In genomic region chr20:10309326-10309725, GRCh38 we compare ENCODE assay signal across 13 cellular contexts.
DNase-seq lines count a peak whose midpoint lies in the region; ATAC-seq and TF ChIP-seq lines count a peak whose summit lies in the region.
"Had no signal": no experiment of that assay in that cellular context is flagged by ENCODE, and none has a peak within 500 bp of the region (broad histone marks: within the 10 kb centered on the region; RNA-seq: fewer than 3 reads in every experiment).

No MANE protein-coding gene starts in this region.

- H3K36me3 ChIP-seq in uterus = no peaks in the 10 kb centered on the region
- no peaks in the 10 kb centered on the region for H3K36me3 ChIP-seq in naive thymus-derived CD4-positive, alpha-beta T cell (ENCODE audit: control insufficient read depth in 2 of 3, insufficient read depth in 3 of 3, low read length in 3 of 3)
- H3K36me3 ChIP-seq: stomach had no signal

- TF ChIP-seq CTCF in chondrocyte (IDR thresholded peaks at IDR 0.05) (no peak), uterus (IDR thresholded peaks at IDR 0.05) (no peak)

- H3K27ac Mint-ChIP-seq in chondrocyte (ENCODE audit: unreplicated experiment) = peak overlapping the region; percentile 70
- H3K27ac Mint-ChIP-seq in naive thymus-derived CD4-positive, alpha-beta T cell = no peak overlapping the region
- H3K27ac Mint-ChIP-seq: activated CD4-positive, alpha-beta T cell treated with anti-CD3 and anti-CD28 coated beads, Interleukin-2, amount 10 ng/mL, durations not matched to agents 7 days and 5 days had no signal

- no peaks in the 10 kb centered on the region for H3K9me3 ChIP-seq in uterus
- no peaks in the 10 kb centered on the region for H3K9me3 ChIP-seq in naive thymus-derived CD4-positive, alpha-beta T cell (ENCODE audit: control insufficient read depth in 2 of 3, low read length in 3 of 3)
- H3K9me3 ChIP-seq: stomach had no signal

- no peak overlapping the region for H3K4me3 Mint-ChIP-seq in chondrocyte (ENCODE audit: unreplicated experiment)
- H3K4me3 Mint-ChIP-seq in naive thymus-derived CD4-positive, alpha-beta T cell = no peak overlapping the region
- H3K4me3 Mint-ChIP-seq: activated CD4-positive, alpha-beta T cell treated with anti-CD3 and anti-CD28 coated beads, Interleukin-2, amount 10 ng/mL, durations not matched to agents 7 days and 5 days; neural crest cell had no signal

- no peaks in the 10 kb centered on the region for H3K27me3 Mint-ChIP-seq in chondrocyte (ENCODE audit: low read depth)
- H3K27me3 Mint-ChIP-seq in naive thymus-derived CD4-positive, alpha-beta T cell = peaks cover 25 to 44% (median 29%) of the 10 kb centered on the region in 5 donors

- H3K4me1 ChIP-seq in uterus = no peaks in the 10 kb centered on the region
- peaks cover 0 to 18% of the 10 kb centered on the region in 2 donors for H3K4me1 ChIP-seq in naive thymus-derived CD4-positive, alpha-beta T cell (ENCODE audit: control insufficient read depth in 2 of 2, insufficient read depth in 2 of 2, low read length in 2 of 2)
- H3K4me1 ChIP-seq: stomach had no signal

- H3K9me3 Mint-ChIP-seq in chondrocyte (ENCODE audit: low read depth) = no peaks in the 10 kb centered on the region
- peaks cover 0 to 6% (median 0%) of the 10 kb centered on the region in 11 donors for H3K9me3 Mint-ChIP-seq in naive thymus-derived CD4-positive, alpha-beta T cell
- H3K9me3 Mint-ChIP-seq: activated CD4-positive, alpha-beta T cell treated with anti-CD3 and anti-CD28 coated beads, Interleukin-2, amount 10 ng/mL, durations not matched to agents 7 days and 5 days had no signal

- H3K27me3 ChIP-seq in uterus = no peaks in the 10 kb centered on the region
- H3K27me3 ChIP-seq in naive thymus-derived CD4-positive, alpha-beta T cell (ENCODE audit: control insufficient read depth in 2 of 2, insufficient read depth in 2 of 2, low read length in 2 of 2) = no peaks in the 10 kb centered on the region
- H3K27me3 ChIP-seq: stomach had no signal

- intact Hi-C loops in uterus (cut with DNase I; ENCODE audit: low total_unique reads) = no loop called here
- intact Hi-C loops in naive thymus-derived CD4-positive, alpha-beta T cell (cut with micrococcal nuclease) = no loop called here

- CTCF ChIA-PET in naive thymus-derived CD4-positive, alpha-beta T cell (lab: Charles Lee) = no interaction called here

- H3K36me3 Mint-ChIP-seq in chondrocyte (ENCODE audit: low read depth) = no peaks in the 10 kb centered on the region
- peaks cover 0 to 4% (median 0%) of the 10 kb centered on the region in 5 donors for H3K36me3 Mint-ChIP-seq in naive thymus-derived CD4-positive, alpha-beta T cell

- POLR2A ChIA-PET in naive thymus-derived CD4-positive, alpha-beta T cell (lab: Charles Lee) = no interaction called here

- no peak overlapping the region for H3K4me3 ChIP-seq in uterus
- H3K4me3 ChIP-seq in naive thymus-derived CD4-positive, alpha-beta T cell (ENCODE audit: low read length) = no peak overlapping the region
- H3K4me3 ChIP-seq: stomach had no signal

- H3K4me1 Mint-ChIP-seq in chondrocyte (ENCODE audit: low read depth) = peaks cover 55% of the 10 kb centered on the region
- H3K4me1 Mint-ChIP-seq in naive thymus-derived CD4-positive, alpha-beta T cell = peaks cover 0 to 8% (median 4%) of the 10 kb centered on the region in 7 donors

- ATAC-seq in naive thymus-derived CD4-positive, alpha-beta T cell = no peak

- H3K27ac ChIP-seq in uterus = no peak overlapping the region
- H3K27ac ChIP-seq in naive thymus-derived CD4-positive, alpha-beta T cell (ENCODE audit: low read depth, low read length) = no peak overlapping the region
- H3K27ac ChIP-seq: stomach had no signal

- TF ChIP-seq POLR2A in uterus (IDR thresholded peaks at IDR 0.05) = no peak

- DNase-seq in DMS 273 treated with DMSO at 0.1 percent for 48 hours (lab: John Stamatoyannopoulos, UW) = peak; percentile 5
- peak; percentile 78 to 87 for DNase-seq in NCI-H446 (lab: John Stamatoyannopoulos, UW)
- DNase-seq in chondrocyte (ENCODE audit: low spot score) = no peak
- DNase-seq in non-pigmented ciliary epithelial cell (ENCODE audit: low read depth) = peak; percentile 85
- DNase-seq in uterus = no peak
- no peak for DNase-seq in naive thymus-derived CD4-positive, alpha-beta T cell
- no peak for DNase-seq in NCI-H2029 treated with DMSO at 0.1 percent for 48 hours (lab: John Stamatoyannopoulos, UW)
- no peak for DNase-seq in stimulated activated CD4-positive, alpha-beta T cell treated with anti-CD3 and anti-CD28 coated beads, Interleukin-4, amount 100 ng/mL, for 1 hour
- DNase-seq: activated CD4-positive, alpha-beta T cell treated with anti-CD3 and anti-CD28 coated beads, Interleukin-2, amount 10 ng/mL, durations not matched to agents 7 days and 5 days; activated naive CD4-positive, alpha-beta T cell; stimulated activated CD4-positive, alpha-beta T cell treated with anti-CD3 and anti-CD28 coated beads, Interleukin-4, amount 100 ng/mL, for 24 hours; stomach had no signal

Comparison
In these comparisons a context has a peak if more than half of its experiments do, and no peak if none do; other contexts are left out.
1. DNase-seq: peak in DMS 273 treated with DMSO at 0.1 percent for 48 hours (single experiment), NCI-H446 (2 of 2) and non-pigmented ciliary epithelial cell (single experiment); none in chondrocyte (single experiment), uterus (0 of 2), naive thymus-derived CD4-positive, alpha-beta T cell (0 of 9), NCI-H2029 treated with DMSO at 0.1 percent for 48 hours (single experiment) and stimulated activated CD4-positive, alpha-beta T cell treated with anti-CD3 and anti-CD28 coated beads, Interleukin-4, amount 100 ng/mL, for 1 hour (single experiment).